Comparison of ENCODE assay signal across 1 cellular context in genomic region chr4:1169691-1170096, GRCh38.
TF ChIP-seq lines count a peak whose summit lies in the region.

No MANE protein-coding gene starts in this region.

TF ChIP-seq in IMR-90, 13 proteins besides CTCF, POLR2A, EP300 and RAD21 (continued from another document):
- TF ChIP-seq RFX5 (IDR thresholded peaks at IDR 0.05; ENCODE audit: low read depth, low read length) (no peak), MXI1 (IDR thresholded peaks at IDR 0.05; ENCODE audit: borderline replicate concordance, low read depth, low read length) (no peak), CEBPB (IDR thresholded peaks at IDR 0.05; ENCODE audit: low read depth, low read length) (no peak), RCOR1 (IDR thresholded peaks at IDR 0.05; ENCODE audit: insufficient replicate concordance, low read length) (no peak), SMC3 (IDR thresholded peaks at IDR 0.05; ENCODE audit: low read depth, low read length) (no peak), MAZ (IDR thresholded peaks at IDR 0.05; ENCODE audit: borderline replicate concordance, low read depth, low read length) (no peak), ELK1 (IDR thresholded peaks at IDR 0.05; ENCODE audit: borderline replicate concordance, low read depth, low read length) (no peak), NFE2L2 (IDR thresholded peaks at IDR 0.05; ENCODE audit: low read depth, low read length) (no peak), MAFK (IDR thresholded peaks at IDR 0.05; ENCODE audit: low read depth, low read length) (no peak), USF2 (IDR thresholded peaks at IDR 0.05; ENCODE audit: low read depth, low read length) (no peak), FOS (IDR thresholded peaks at IDR 0.05; ENCODE audit: low read depth, low read length) (no peak)
TF ChIP-seq in IMR-90: peak in this region for 0.
